Comparison of ENCODE assay signal across 9 cellular contexts in genomic region chr11:118241191-118242098, GRCh38. TPM values are rescaled to one million over a fixed set of nuclear protein-coding genes. Genes with fewer than 3 reads are reported as not detected.
DNase-seq lines count a peak whose midpoint lies in the region; ATAC-seq and FAIRE-seq lines count a peak whose summit lies in the region.
"Had no signal": no experiment of that assay in that cellular context is flagged by ENCODE, and none has a peak within 500 bp of the region (broad histone marks: within the 10 kb centered on the region; RNA-seq: fewer than 3 reads in every experiment).

No MANE protein-coding gene starts in this region.

- in situ Hi-C loops in ACHN (cut with HindIII; ENCODE audit: low pct_ligation_motif_present, low pct_unique_long_range_greater_than_20kb, low sequenced_read_pairs) = no loop called here

- DNase-seq in ACHN (peak; percentile 24), GM19239 (ENCODE audit: insufficient read length, low spot score) (no peak), UCSD-AML1 (lab: John Stamatoyannopoulos, UW; ENCODE audit: unreplicated experiment) (peak; percentile 72), dermis blood vessel endothelial cell (peak; percentile 89), pons (ENCODE audit: low spot score) (peak; percentile 17), midbrain (lab: John Stamatoyannopoulos, UW) (no peak), NCI-H446 treated with DMSO at 0.1 percent for 48 hours (lab: John Stamatoyannopoulos, UW) (no peak)

- peak; percentile 86 for ATAC-seq in HG03460 (IDR thresholded peaks at IDR 0.05; ENCODE audit: unreplicated experiment)

- peak; percentile 96 for FAIRE-seq in GM19239 (lab: Jason Lieb, UNC)
- FAIRE-seq: G401.6 had no signal

RNA-seq across cellular contexts. Expression of gene MPZL3, which starts 10.7 kb away (rescaled TPM):
- total RNA-seq in dermis blood vessel endothelial cell = 7.3 and 8.7 TPM in 2 replicates

RNA-seq across cellular contexts. Expression of gene JAML, which starts 16.6 kb away (rescaled TPM):
- under 0.01 TPM in 1 of 2 replicates, not detected in the other for total RNA-seq in dermis blood vessel endothelial cell

RNA-seq across cellular contexts. Expression of gene MPZL2, which starts 22.7 kb away (rescaled TPM):
- 73.5 and 98.5 TPM in 2 replicates for total RNA-seq in dermis blood vessel endothelial cell

Comparison
In these comparisons a context has a peak if more than half of its experiments do, and no peak if none do; other contexts are left out.
1. DNase-seq: peak in ACHN (single experiment), UCSD-AML1 (single experiment), dermis blood vessel endothelial cell (single experiment) and pons (single experiment); none in GM19239 (single experiment), midbrain (single experiment) and NCI-H446 treated with DMSO at 0.1 percent for 48 hours (single experiment).